20 cellular contexts compared by ENCODE assay signal in the genomic region with DNA sequence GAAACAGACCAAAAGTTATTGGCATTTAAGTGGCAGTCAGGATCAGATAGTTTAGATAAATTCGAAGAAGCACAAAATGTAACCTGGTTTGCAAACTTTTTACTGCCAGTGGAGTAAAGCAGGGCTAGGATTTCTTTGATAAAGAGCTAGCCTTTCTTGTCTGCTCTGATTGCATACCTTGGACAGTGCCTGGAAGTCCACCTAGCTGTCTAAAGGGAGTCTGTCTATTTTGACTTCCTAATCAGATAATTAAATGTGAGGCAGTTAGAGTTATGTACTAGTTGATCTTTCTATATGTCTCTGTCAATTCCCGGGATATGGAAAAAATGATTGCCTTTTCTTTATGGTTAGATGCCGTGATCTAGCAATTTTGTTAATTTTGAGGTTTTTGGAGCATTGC. TPM values are rescaled to one million over a fixed set of nuclear protein-coding genes. Genes with fewer than 3 reads are reported as not detected.
DNase-seq lines count a peak whose midpoint lies in the region; ATAC-seq, FAIRE-seq and TF ChIP-seq lines count a peak whose summit lies in the region.
"Had no signal": no experiment of that assay in that cellular context is flagged by ENCODE, and none has a peak within 500 bp of the region (broad histone marks: within the 10 kb centered on the region; RNA-seq: fewer than 3 reads in every experiment).

No MANE protein-coding gene starts in this region.

- no peak for TF ChIP-seq CTCF in A549 (IDR thresholded peaks at IDR 0.05)
- TF ChIP-seq CTCF in HL-60 (IDR thresholded peaks at IDR 0.05; ENCODE audit: insufficient read depth, low read length), result no peak
- TF ChIP-seq CTCF in upper lobe of left lung (IDR thresholded peaks at IDR 0.05), result no peak

- H3K79me2 ChIP-seq in Karpas-422 (ENCODE audit: low read length), result no peaks in the 10 kb centered on the region

- TF ChIP-seq EP300 in A549 (IDR thresholded peaks at IDR 0.05), result no peak
- TF ChIP-seq EP300 in upper lobe of left lung (IDR thresholded peaks at IDR 0.05), result no peak

- no peaks in the 10 kb centered on the region for H3K9me3 ChIP-seq in A549
- H3K9me3 ChIP-seq in Karpas-422 (ENCODE audit: low read length), result no peaks in the 10 kb centered on the region
- no peaks in the 10 kb centered on the region for H3K9me3 ChIP-seq in upper lobe of left lung
- no peaks in the 10 kb centered on the region for H3K9me3 ChIP-seq in HAP-1
- H3K9me3 ChIP-seq: body of pancreas, SJSA1, spleen had no signal

- in situ Hi-C loops in HAP-1 (cut with MboI; ENCODE audit: low sequenced_read_pairs), result no loop called here

- no peak for TF ChIP-seq RAD21 in A549 (conservative IDR thresholded peaks at IDR 0.05 in 1 of 2, IDR thresholded peaks at IDR 0.05 in 1 of 2)

- FAIRE-seq in A549 (lab: Jason Lieb, UNC), result no peak
- FAIRE-seq: GM12892 had no signal

- 84% methylated on average over 3 of the region's 3 CpGs for WGBS in A549 (ENCODE audit: missing lambda C conversion rate)
- WGBS in upper lobe of left lung, 2 donors, result 81 to 82% methylated on average over 3 of the region's 3 CpGs

- ATAC-seq in A549 (no peak), upper lobe of left lung (ENCODE audit: low FRiP score in 2 of 2) (no peak), Right ventricle myocardium superior (ENCODE audit: poor library complexity) (no peak)
- ATAC-seq: body of pancreas; stimulated activated naive B cell treated with anti-CD40 and anti-IgM and Interleukin-4, amounts not matched to agents 10 μg/mL and 1 μg/mL and 100 μg/mL, for 72 hours had no signal

- H3K9me2 ChIP-seq in Karpas-422 (replicated peaks; ENCODE audit: insufficient read depth, low read length), result no peaks in the 10 kb centered on the region

- intact Hi-C loops in Right ventricle myocardium superior (cut with DNase I), result no loop called here

- no peak overlapping the region for H2AFZ ChIP-seq in Karpas-422 (ENCODE audit: low read length)

- H3K36me3 ChIP-seq in Karpas-422 (ENCODE audit: insufficient read depth, low read length) (no peaks in the 10 kb centered on the region), upper lobe of left lung (no peaks in the 10 kb centered on the region), HAP-1 (replicated peaks) (no peaks in the 10 kb centered on the region)
- H3K36me3 ChIP-seq: spleen had no signal

- H3K4me2 ChIP-seq in A549 (no peak overlapping the region), Karpas-422 (ENCODE audit: low read depth, low read length, poor library complexity, severe bottlenecking) (no peak overlapping the region)

- H3K4me3 ChIP-seq in A549, result no peak overlapping the region
- no peak overlapping the region for H3K4me3 ChIP-seq in HL-60 (replicated peaks; ENCODE audit: insufficient read depth, low read length)
- H3K4me3 ChIP-seq in Karpas-422 (ENCODE audit: low read length), result no peak overlapping the region
- H3K4me3 ChIP-seq in upper lobe of left lung, result no peak overlapping the region
- H3K4me3 ChIP-seq in HAP-1, result no peak overlapping the region
- H3K4me3 ChIP-seq: body of pancreas, dorsolateral prefrontal cortex, SJSA1, spleen had no signal

- no peak overlapping the region for H3K9ac ChIP-seq in Karpas-422 (ENCODE audit: low read length)

- CTCF ChIA-PET in A549 (lab: Yijun Ruan, JAX), result interaction anchor here (1.0 kb wide), 1 partner anchor 231 kb away, joined by 4 read pairs; a partner anchor contains a TSS

- H3K27me3 ChIP-seq in HL-60 (ENCODE audit: insufficient read depth, poor library complexity, severe bottlenecking) (no peaks in the 10 kb centered on the region), Karpas-422 (ENCODE audit: low read length) (peaks cover 3% of the 10 kb centered on the region; the same call in 1 of the 2 replicates), upper lobe of left lung (no peaks in the 10 kb centered on the region), HAP-1 (ENCODE audit: low read depth) (no peaks in the 10 kb centered on the region)
- H3K27me3 ChIP-seq: body of pancreas, dorsolateral prefrontal cortex, SJSA1, spleen had no signal

- POLR2A ChIA-PET in A549 (lab: Yijun Ruan, JAX), result interaction anchor here (0.6 kb wide), 1 partner anchor 16 kb away, joined by 3 read pairs; no protein-coding TSS in a partner anchor

- H4K20me1 ChIP-seq in Karpas-422 (ENCODE audit: insufficient read depth, low read depth, low read length), result no peaks in the 10 kb centered on the region

- H3K27ac ChIP-seq in A549 (no peak overlapping the region), HL-60 (replicated peaks) (peak overlapping the region; percentile 21; the same call in 1 of the 2 replicates), Karpas-422 (ENCODE audit: low read length) (no peak overlapping the region), upper lobe of left lung (no peak overlapping the region)
- H3K27ac ChIP-seq: body of pancreas, SJSA1, spleen had no signal

- peaks cover 14% of the 10 kb centered on the region; the same call in 2 of the 3 replicates for H3K4me1 ChIP-seq in A549
- H3K4me1 ChIP-seq in Karpas-422 (ENCODE audit: low read length), result peaks cover 17% of the 10 kb centered on the region
- peaks cover 8 to 17% (median 14%) of the 10 kb centered on the region in 4 donors for H3K4me1 ChIP-seq in upper lobe of left lung
- H3K4me1 ChIP-seq in HAP-1, result peaks cover 6% of the 10 kb centered on the region

- DNase-seq in A549 (ENCODE audit: low read depth in 1 of 2, low spot score in 1 of 2), result no peak
- no peak for DNase-seq in HL-60 (ENCODE audit: low read depth in 1 of 2, low spot score in 1 of 2)
- DNase-seq in astrocyte of the hippocampus (ENCODE audit: low read depth, low spot score), result peak; percentile 23
- DNase-seq in iris pigment epithelial cell (ENCODE audit: low read depth), result peak; percentile 8
- no peak for DNase-seq in Karpas-422
- no peak for DNase-seq in upper lobe of left lung
- DNase-seq in HAP-1 (ENCODE audit: low spot score in 2 of 2), result no peak
- DNase-seq in Right ventricle myocardium superior, result no peak
- DNase-seq: activated CD4-positive, alpha-beta T cell treated with anti-CD3 and anti-CD28 coated beads, Interleukin-2, amount 10 ng/mL, durations not matched to agents 24 days and 14 days; activated naive CD4-positive, alpha-beta T cell treated with anti-CD3 and anti-CD28 coated beads for 36 hours; body of pancreas; dorsolateral prefrontal cortex; NCI-H2029; spleen; stimulated activated naive B cell treated with anti-CD40 and anti-IgM and Interleukin-4, amounts not matched to agents 10 μg/mL and 1 μg/mL and 100 μg/mL, for 72 hours; T-helper 9 cell had no signal

- TF ChIP-seq POLR2A in A549 (IDR thresholded peaks at IDR 0.05; ENCODE audit: low read length) (no peak), upper lobe of left lung (IDR thresholded peaks at IDR 0.05) (no peak)

TF ChIP-seq in A549, 52 proteins besides CTCF, POLR2A, EP300 and RAD21:
- peak; percentile 80 for TF ChIP-seq REST (IDR thresholded peaks at IDR 0.05)
- TF ChIP-seq, protein P1, sequence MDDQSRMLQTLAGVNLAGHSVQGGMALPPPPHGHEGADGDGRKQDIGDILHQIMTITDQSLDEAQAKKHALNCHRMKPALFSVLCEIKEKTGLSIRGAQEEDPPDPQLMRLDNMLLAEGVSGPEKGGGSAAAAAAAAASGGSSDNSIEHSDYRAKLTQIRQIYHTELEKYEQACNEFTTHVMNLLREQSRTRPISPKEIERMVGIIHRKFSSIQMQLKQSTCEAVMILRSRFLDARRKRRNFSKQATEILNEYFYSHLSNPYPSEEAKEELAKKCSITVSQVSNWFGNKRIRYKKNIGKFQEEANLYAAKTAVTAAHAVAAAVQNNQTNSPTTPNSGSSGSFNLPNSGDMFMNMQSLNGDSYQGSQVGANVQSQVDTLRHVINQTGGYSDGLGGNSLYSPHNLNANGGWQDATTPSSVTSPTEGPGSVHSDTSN (IDR thresholded peaks at IDR 0.05), result no peak

RNA-seq across cellular contexts. Expression of gene GPSM2, which starts 4.1 kb away (rescaled TPM):
- polyA plus RNA-seq in A549 (2011; rRNA removed) (21.9 and 23.3 TPM in 2 replicates), A549 (2017; fragmentation: RNase III; extraction: RNeasy Plus Mini Kit Qiagen cat#74134 plus additional on column Dnase treatment) (13.5 to 13.6 TPM (median 13.5 TPM) in 3 replicates)
- polyA plus RNA-seq in A549 (2012; cell fraction: cytosol; rRNA removed), result 7.2 and 7.7 TPM in 2 replicates
- polyA plus RNA-seq in A549 (2012; cell fraction: nucleus; rRNA removed), result 2.8 and 4.6 TPM in 2 replicates
- 9.4 and 13.0 TPM in 2 replicates for polyA minus RNA-seq in A549 (2011; rRNA and poly(A)+ RNA removed)
- 13.7 and 18.3 TPM in 2 replicates for total RNA-seq in Karpas-422 (2014; rRNA removed; shearing (Covaris generic); ENCODE audit: low replicate concordance)
- total RNA-seq in upper lobe of left lung (10 to 100 TPM in 5 of 6 donors, 1 to 10 TPM in 1; 8.9 to 27.4 (median 17.8) TPM), Right ventricle myocardium superior (7.0 TPM)

RNA-seq across cellular contexts. Expression of gene AKNAD1, which starts 24.0 kb away (rescaled TPM):
- 0.56 and 1.1 TPM in 2 replicates for polyA plus RNA-seq in A549 (2011; rRNA removed)
- 0.27 and 0.32 TPM in 2 replicates for polyA plus RNA-seq in A549 (2012; cell fraction: cytosol; rRNA removed)
- polyA plus RNA-seq in A549 (2012; cell fraction: nucleus; rRNA removed), result 0.28 TPM in 1 of 2 replicates, not detected in the other
- polyA plus RNA-seq in A549 (2017; fragmentation: RNase III; extraction: RNeasy Plus Mini Kit Qiagen cat#74134 plus additional on column Dnase treatment), result 0.72 to 1.3 TPM (median 1.2 TPM) in 3 replicates
- polyA minus RNA-seq in A549 (2011; rRNA and poly(A)+ RNA removed), result 0.66 TPM in 1 of 2 replicates, not detected in the other
- total RNA-seq in Karpas-422 (2014; rRNA removed; shearing (Covaris generic); ENCODE audit: low replicate concordance), result not detected in 2 replicates
- under 1 TPM in 2 of 6 donors, not detected in 4; 0.46 to 0.84 TPM for total RNA-seq in upper lobe of left lung
- total RNA-seq in Right ventricle myocardium superior, result not detected
- total RNA-seq: activated CD4-positive, alpha-beta T cell treated with anti-CD3 and anti-CD28 coated beads, Interleukin-2, amount 10 ng/mL, durations not matched to agents 24 days and 14 days; activated naive CD4-positive, alpha-beta T cell treated with anti-CD3 and anti-CD28 coated beads for 36 hours; body of pancreas; progenitor cell of endocrine pancreas; spleen; ureter had no signal

Comparison
In these comparisons a context has a peak if more than half of its experiments do, and no peak if none do; other contexts are left out.
1. DNase-seq: peak in astrocyte of the hippocampus (single experiment) and iris pigment epithelial cell (single experiment); none in A549 (0 of 2), HL-60 (0 of 2), Karpas-422 (single experiment), upper lobe of left lung (0 of 2), HAP-1 (0 of 2) and Right ventricle myocardium superior (single experiment).